ENCODE assay signal across 1 cellular context in genomic region chr3:157107644-157108133, GRCh38.
A peak's percentile ranks its signal among the peaks of the same experiment; 100 is the strongest.
TF ChIP-seq lines count a peak whose summit lies in the region.

No MANE protein-coding gene starts in this region.

TF ChIP-seq in K562, 482 proteins besides CTCF, POLR2A, EP300 and RAD21 (continued from another document and continues in another):
- no peak for TF ChIP-seq E2F6 (IDR thresholded peaks at IDR 0.05; ENCODE audit: borderline replicate concordance in 1 of 2, extremely low read depth in 1 of 2, insufficient read depth in 1 of 2, insufficient read length in 1 of 2, low read depth in 1 of 2, low read length in 1 of 2, poor library complexity in 1 of 2, severe bottlenecking in 1 of 2)
- TF ChIP-seq TRIM25 (IDR thresholded peaks at IDR 0.05; ENCODE audit: borderline replicate concordance): no peak
- TF ChIP-seq CHD4 (IDR thresholded peaks at IDR 0.05; ENCODE audit: insufficient read depth, insufficient replicate concordance, low read depth, low read length, poor library complexity, severe bottlenecking): no peak
- TF ChIP-seq IFI16 (CRISPR knock-in tag; IDR thresholded peaks at IDR 0.05): no peak
- TF ChIP-seq MNT (conservative IDR thresholded peaks at IDR 0.05): peak in 1 of 2 experiments; percentile 51; a peak in 2 of 4 replicates
- TF ChIP-seq KDM5B (IDR thresholded peaks at IDR 0.05; ENCODE audit: insufficient replicate concordance, low read depth, low read length): no peak
- no peak for TF ChIP-seq SIN3A (IDR thresholded peaks at IDR 0.05; ENCODE audit: borderline replicate concordance in 2 of 2, control insufficient read depth in 1 of 2, low read depth in 2 of 2, low read length in 2 of 2)
- TF ChIP-seq TOE1 (IDR thresholded peaks at IDR 0.05; ENCODE audit: borderline replicate concordance): peak; percentile 49; the same call in 1 of the 2 replicates
- no peak for TF ChIP-seq TOE1 (CRISPR knock-in tag; IDR thresholded peaks at IDR 0.05; ENCODE audit: borderline replicate concordance, low read depth)
- no peak for TF ChIP-seq DIDO1 (tag; IDR thresholded peaks at IDR 0.05; ENCODE audit: low read depth)
- TF ChIP-seq CSDE1 (IDR thresholded peaks at IDR 0.05): no peak
- TF ChIP-seq PTRF (tag; IDR thresholded peaks at IDR 0.05): 0 out of 2 replicates have a peak, but pooled peaks have one; percentile 13
- no peak for TF ChIP-seq ZNF764 (CRISPR knock-in tag; IDR thresholded peaks at IDR 0.05; ENCODE audit: low read depth)
- peak; percentile 76 for TF ChIP-seq JUND (IDR thresholded peaks at IDR 0.05; ENCODE audit: borderline replicate concordance, low read depth, low read length)
- TF ChIP-seq JUND (tag; IDR thresholded peaks at IDR 0.05; ENCODE audit: borderline replicate concordance, low read depth, low read length): peak; percentile 75; the same call in 1 of the 3 replicates
- TF ChIP-seq HMG20B (CRISPR knock-in tag; IDR thresholded peaks at IDR 0.05): no peak
- no peak for TF ChIP-seq ZNF23 (CRISPR knock-in tag; IDR thresholded peaks at IDR 0.05)
- TF ChIP-seq XRCC4 (IDR thresholded peaks at IDR 0.05; ENCODE audit: extremely low read depth, insufficient read depth, insufficient read length): no peak
- TF ChIP-seq CC2D1A (IDR thresholded peaks at IDR 0.05): no peak
- TF ChIP-seq PHTF2 (CRISPR knock-in tag; IDR thresholded peaks at IDR 0.05): no peak
- no peak for TF ChIP-seq ZNF384 (IDR thresholded peaks at IDR 0.05; ENCODE audit: low read depth, low read length)
- TF ChIP-seq DNMT1 (IDR thresholded peaks at IDR 0.05): no peak
- no peak for TF ChIP-seq ARID3B (CRISPR knock-in tag; IDR thresholded peaks at IDR 0.05; ENCODE audit: borderline replicate concordance)
- TF ChIP-seq SMAD2 (IDR thresholded peaks at IDR 0.05; ENCODE audit: low read depth, low read length): no peak
- no peak for TF ChIP-seq EWSR1 (IDR thresholded peaks at IDR 0.05; ENCODE audit: borderline replicate concordance, low read depth, partially characterized antibody)
- no peak for TF ChIP-seq ZNF146 (CRISPR knock-in tag; IDR thresholded peaks at IDR 0.05; ENCODE audit: unreplicated experiment)
- TF ChIP-seq HIVEP1 (CRISPR knock-in tag; IDR thresholded peaks at IDR 0.05): no peak
- peak; percentile 75; the same call in 1 of the 2 replicates for TF ChIP-seq ZNF583 (CRISPR knock-in tag; IDR thresholded peaks at IDR 0.05)
- TF ChIP-seq NR1H2 (CRISPR knock-in tag; IDR thresholded peaks at IDR 0.05): no peak
- TF ChIP-seq ZNF79 (CRISPR knock-in tag; IDR thresholded peaks at IDR 0.05; ENCODE audit: low read depth): no peak
- no peak for TF ChIP-seq ZNF217 (CRISPR knock-in tag; IDR thresholded peaks at IDR 0.05)
- peak; percentile 99 for TF ChIP-seq MEIS2 (IDR thresholded peaks at IDR 0.05; ENCODE audit: partially characterized antibody)
- no peak for TF ChIP-seq TCF7 (IDR thresholded peaks at IDR 0.05; ENCODE audit: borderline replicate concordance)
- TF ChIP-seq SLC30A9 (CRISPR knock-in tag; IDR thresholded peaks at IDR 0.05): no peak
- peak in 1 of 2 experiments; percentile 99; a peak in 3 of 4 replicates for TF ChIP-seq FOXA3 (CRISPR knock-in tag; conservative IDR thresholded peaks at IDR 0.05 in 1 of 2, IDR thresholded peaks at IDR 0.05 in 1 of 2)
- TF ChIP-seq RAD51 (IDR thresholded peaks at IDR 0.05; ENCODE audit: borderline replicate concordance, low read depth): 0 out of 2 replicates have a peak, but pooled peaks have one; percentile 39
- no peak; the same call in 1 of the 2 replicates for TF ChIP-seq HMBOX1 (IDR thresholded peaks at IDR 0.05)
- peak; percentile 79 for TF ChIP-seq EP400 (IDR thresholded peaks at IDR 0.05)
- TF ChIP-seq ETV6 (IDR thresholded peaks at IDR 0.05; ENCODE audit: borderline replicate concordance in 1 of 2, low read depth in 2 of 2, low read length in 1 of 2): no peak
- no peak for TF ChIP-seq ETV6 (CRISPR knock-in tag; IDR thresholded peaks at IDR 0.05; ENCODE audit: borderline replicate concordance)
- no peak for TF ChIP-seq ZSCAN29 (IDR thresholded peaks at IDR 0.05)
- no peak for TF ChIP-seq KAT2B (IDR thresholded peaks at IDR 0.05; ENCODE audit: low read depth, low read length)
- TF ChIP-seq ZNF707 (CRISPR knock-in tag; conservative IDR thresholded peaks at IDR 0.05): no peak
- no peak for TF ChIP-seq NKRF (IDR thresholded peaks at IDR 0.05; ENCODE audit: borderline replicate concordance)
- TF ChIP-seq KLF16 (IDR thresholded peaks at IDR 0.05): no peak; the same call in 1 of the 2 replicates
- TF ChIP-seq CEBPG (CRISPR knock-in tag; IDR thresholded peaks at IDR 0.05): no peak
- peak; percentile 84 to 85 for TF ChIP-seq CEBPG (tag; conservative IDR thresholded peaks at IDR 0.05 in 1 of 2, IDR thresholded peaks at IDR 0.05 in 1 of 2)
- no peak for TF ChIP-seq PPARD (CRISPR knock-in tag; IDR thresholded peaks at IDR 0.05)
- TF ChIP-seq NFATC3 (IDR thresholded peaks at IDR 0.05): no peak
- no peak for TF ChIP-seq ZNF354B (CRISPR knock-in tag; IDR thresholded peaks at IDR 0.05)
- no peak for TF ChIP-seq IRF1 (CRISPR knock-in tag; IDR thresholded peaks at IDR 0.05; ENCODE audit: borderline replicate concordance)
- peak; percentile 92 for TF ChIP-seq ARID1B (IDR thresholded peaks at IDR 0.05)
- no peak for TF ChIP-seq ZHX1 (conservative IDR thresholded peaks at IDR 0.05; ENCODE audit: low read length)
- no peak for TF ChIP-seq IRF2 (CRISPR knock-in tag; IDR thresholded peaks at IDR 0.05)
- no peak for TF ChIP-seq FOXM1 (IDR thresholded peaks at IDR 0.05; ENCODE audit: low read depth)
- TF ChIP-seq FOXM1 (CRISPR knock-in tag; IDR thresholded peaks at IDR 0.05; ENCODE audit: low read depth): no peak
- no peak for TF ChIP-seq TCF7L2 (IDR thresholded peaks at IDR 0.05; ENCODE audit: low read depth, low read length)
- TF ChIP-seq GABPB2 (CRISPR knock-in tag; conservative IDR thresholded peaks at IDR 0.05): no peak
- TF ChIP-seq HCFC1 (IDR thresholded peaks at IDR 0.05; ENCODE audit: low read depth, low read length): no peak
- TF ChIP-seq ARID3A (IDR thresholded peaks at IDR 0.05; ENCODE audit: borderline replicate concordance, low read depth, low read length): peak; percentile 84; the same call in 1 of the 2 replicates
- TF ChIP-seq SNAPC5 (CRISPR knock-in tag; IDR thresholded peaks at IDR 0.05): no peak
